Comparison of ENCODE assay signal across 8 cellular contexts in the genomic region with DNA sequence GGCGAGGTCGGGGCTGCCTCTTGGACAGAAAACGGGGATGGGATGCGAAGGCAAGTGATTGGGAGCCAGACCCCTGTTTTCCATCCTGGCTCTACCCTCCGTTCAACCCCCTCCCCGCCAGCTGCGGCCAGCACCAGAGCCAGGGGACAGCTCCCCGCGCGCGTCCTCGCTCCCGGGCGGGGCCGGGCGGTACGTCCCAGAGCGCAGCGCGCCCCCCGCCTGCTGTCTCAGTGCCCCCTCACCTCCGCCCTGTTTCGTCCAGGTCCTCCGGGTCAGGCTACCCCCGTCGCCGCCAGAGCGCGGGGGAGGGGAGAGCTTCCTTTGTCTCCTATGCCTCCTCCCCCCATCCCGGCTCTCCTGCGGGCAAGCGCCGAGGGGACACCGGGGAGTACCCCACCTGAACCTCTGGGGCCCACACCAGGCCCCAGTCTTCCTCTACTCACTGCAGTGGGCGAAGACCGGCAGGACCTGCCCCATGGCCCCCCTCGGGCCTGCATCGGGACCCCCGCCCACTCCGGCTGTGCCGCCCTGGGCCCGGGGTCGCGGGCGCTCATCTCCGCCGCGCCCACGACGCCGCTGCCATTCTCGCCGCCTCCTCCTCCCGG. TPM values are rescaled to one million over a fixed set of nuclear protein-coding genes. Genes with fewer than 3 reads are reported as not detected.
DNase-seq lines count a peak whose midpoint lies in the region; ATAC-seq and TF ChIP-seq lines count a peak whose summit lies in the region.

No MANE protein-coding gene starts in this region.

- H3F3A ChIP-seq in Loucy (ENCODE audit: low read depth), result no peaks in the 10 kb centered on the region

- peak; percentile 63 for DNase-seq in activated T-cell treated with anti-CD3 and anti-CD28 coated beads, Interleukin-2, amount 50 U/mL, for 1 hour
- no peak for DNase-seq in activated T-cell treated with anti-CD3 and anti-CD28 coated beads for 4 hours
- no peak for DNase-seq in activated T-helper 1 cell treated with anti-CD3 and anti-CD28 coated beads, Interleukin-12 subunit alpha, Interleukin-12 subunit beta, Interleukin-2, Interleukin-4 antibody, amounts not matched to agents 30 ng/mL and 10 ng/mL and 1 ng/mL, durations not matched to agents 14 hours and 24 hours and 36 hours (ENCODE audit: low spot score)
- peak in 25 of 42 donors; percentile 14 to 65 (median 36) for DNase-seq in head of caudate nucleus
- no peak for DNase-seq in osteocyte (ENCODE audit: extremely low spot score, unreplicated experiment)
- DNase-seq in KG1 (lab: John Stamatoyannopoulos, UW), result no peak

- no peak overlapping the region for H3K9ac ChIP-seq in Loucy (ENCODE audit: low read depth, low read length, poor library complexity, severe bottlenecking)

- H3K9me2 ChIP-seq in Loucy (replicated peaks; ENCODE audit: low read depth, low read length), result no peaks in the 10 kb centered on the region

- H3K9me3 ChIP-seq in Loucy (ENCODE audit: insufficient read depth, low read depth, low read length), result no peaks in the 10 kb centered on the region

- H3K36me3 Mint-ChIP-seq in activated T-helper 1 cell treated with anti-CD3 and anti-CD28 coated beads, Interleukin-12 subunit alpha, Interleukin-12 subunit beta, Interleukin-2, Interleukin-4 antibody, amounts not matched to agents 30 ng/mL and 10 ng/mL and 1 ng/mL, durations not matched to agents 14 hours and 24 hours and 36 hours (ENCODE audit: low read depth), result peaks cover 2% of the 10 kb centered on the region
- no peaks in the 10 kb centered on the region for H3K36me3 Mint-ChIP-seq in osteocyte (ENCODE audit: unreplicated experiment)

- no peaks in the 10 kb centered on the region for H3K27me3 ChIP-seq in Loucy (ENCODE audit: insufficient read depth, low read length, poor library complexity, severe bottlenecking)

- intact Hi-C loops in activated T-helper 1 cell treated with anti-CD3 and anti-CD28 coated beads, Interleukin-12 subunit alpha, Interleukin-12 subunit beta, Interleukin-2, Interleukin-4 antibody, amounts not matched to agents 30 ng/mL and 10 ng/mL and 1 ng/mL, durations not matched to agents 14 hours and 24 hours and 36 hours (cut with micrococcal nuclease), result no loop called here
- intact Hi-C loops in head of caudate nucleus (cut with DNase I), result no loop called here

- H3K4me3 ChIP-seq in Loucy (ENCODE audit: low read length, poor library complexity, severe bottlenecking), result peak overlapping the region; percentile 72

- H3K27me3 Mint-ChIP-seq in activated T-helper 1 cell treated with anti-CD3 and anti-CD28 coated beads, Interleukin-12 subunit alpha, Interleukin-12 subunit beta, Interleukin-2, Interleukin-4 antibody, amounts not matched to agents 30 ng/mL and 10 ng/mL and 1 ng/mL, durations not matched to agents 14 hours and 24 hours and 36 hours (ENCODE audit: insufficient read depth), result peaks cover 34% of the 10 kb centered on the region
- H3K27me3 Mint-ChIP-seq in osteocyte (ENCODE audit: unreplicated experiment), result peaks cover 26% of the 10 kb centered on the region

- no peak for ATAC-seq in HG02852 (IDR thresholded peaks at IDR 0.05; ENCODE audit: unreplicated experiment)

- H3K4me2 ChIP-seq in Loucy (ENCODE audit: low read depth, low read length, poor library complexity, severe bottlenecking), result peak overlapping the region; percentile 79

- H3K4me1 ChIP-seq in Loucy (ENCODE audit: insufficient read depth, low read length, poor library complexity, severe bottlenecking), result peaks cover 4% of the 10 kb centered on the region

- peaks cover 7% of the 10 kb centered on the region for H4K20me1 ChIP-seq in Loucy (ENCODE audit: insufficient read depth, low read length, poor library complexity, severe bottlenecking)

- peak overlapping the region; percentile 52; the same call in 1 of the 2 replicates for H2AFZ ChIP-seq in Loucy (ENCODE audit: low read length)

- no peaks in the 10 kb centered on the region for H3K36me3 ChIP-seq in Loucy (ENCODE audit: insufficient read depth, low read length)

- no peak overlapping the region for H3K27ac Mint-ChIP-seq in activated T-helper 1 cell treated with anti-CD3 and anti-CD28 coated beads, Interleukin-12 subunit alpha, Interleukin-12 subunit beta, Interleukin-2, Interleukin-4 antibody, amounts not matched to agents 30 ng/mL and 10 ng/mL and 1 ng/mL, durations not matched to agents 14 hours and 24 hours and 36 hours
- H3K27ac Mint-ChIP-seq in osteocyte (ENCODE audit: unreplicated experiment), result no peak overlapping the region

- peaks cover 49% of the 10 kb centered on the region for H3K4me1 Mint-ChIP-seq in activated T-helper 1 cell treated with anti-CD3 and anti-CD28 coated beads, Interleukin-12 subunit alpha, Interleukin-12 subunit beta, Interleukin-2, Interleukin-4 antibody, amounts not matched to agents 30 ng/mL and 10 ng/mL and 1 ng/mL, durations not matched to agents 14 hours and 24 hours and 36 hours (ENCODE audit: low read depth)
- peaks cover 26% of the 10 kb centered on the region for H3K4me1 Mint-ChIP-seq in osteocyte (ENCODE audit: unreplicated experiment)

- peak overlapping the region; percentile 75 for H3K4me3 Mint-ChIP-seq in activated T-helper 1 cell treated with anti-CD3 and anti-CD28 coated beads, Interleukin-12 subunit alpha, Interleukin-12 subunit beta, Interleukin-2, Interleukin-4 antibody, amounts not matched to agents 30 ng/mL and 10 ng/mL and 1 ng/mL, durations not matched to agents 14 hours and 24 hours and 36 hours
- H3K4me3 Mint-ChIP-seq in osteocyte (ENCODE audit: unreplicated experiment), result peak overlapping the region; percentile 81

- H3K9me3 Mint-ChIP-seq in activated T-helper 1 cell treated with anti-CD3 and anti-CD28 coated beads, Interleukin-12 subunit alpha, Interleukin-12 subunit beta, Interleukin-2, Interleukin-4 antibody, amounts not matched to agents 30 ng/mL and 10 ng/mL and 1 ng/mL, durations not matched to agents 14 hours and 24 hours and 36 hours, result no peaks in the 10 kb centered on the region
- H3K9me3 Mint-ChIP-seq in osteocyte (ENCODE audit: unreplicated experiment), result no peaks in the 10 kb centered on the region

- H3K79me2 ChIP-seq in Loucy (ENCODE audit: insufficient read depth, low read length), result no peaks in the 10 kb centered on the region

- TF ChIP-seq CTCF in Loucy (conservative IDR thresholded peaks at IDR 0.05; ENCODE audit: low read length) (no peak), osteocyte (IDR thresholded peaks at IDR 0.05) (no peak)

RNA-seq across cellular contexts. Expression of a gene that starts 0.4 kb away (rescaled TPM):
- 3.0 and 4.1 TPM in 2 replicates for total RNA-seq in activated T-helper 1 cell treated with anti-CD3 and anti-CD28 coated beads, Interleukin-12 subunit alpha, Interleukin-12 subunit beta, Interleukin-2, Interleukin-4 antibody, amounts not matched to agents 30 ng/mL and 10 ng/mL and 1 ng/mL, durations not matched to agents 14 hours and 24 hours and 36 hours
- 15.6 and 15.8 TPM in 2 replicates for total RNA-seq in osteocyte

RNA-seq across cellular contexts. Expression of a gene that starts 1.8 kb away (rescaled TPM):
- 1.0 and 1.3 TPM in 2 replicates for total RNA-seq in activated T-helper 1 cell treated with anti-CD3 and anti-CD28 coated beads, Interleukin-12 subunit alpha, Interleukin-12 subunit beta, Interleukin-2, Interleukin-4 antibody, amounts not matched to agents 30 ng/mL and 10 ng/mL and 1 ng/mL, durations not matched to agents 14 hours and 24 hours and 36 hours
- 0.29 and 0.62 TPM in 2 replicates for total RNA-seq in osteocyte

RNA-seq across cellular contexts. Expression of a gene that starts 10.8 kb away (rescaled TPM):
- total RNA-seq in activated T-helper 1 cell treated with anti-CD3 and anti-CD28 coated beads, Interleukin-12 subunit alpha, Interleukin-12 subunit beta, Interleukin-2, Interleukin-4 antibody, amounts not matched to agents 30 ng/mL and 10 ng/mL and 1 ng/mL, durations not matched to agents 14 hours and 24 hours and 36 hours, result 234 and 235 TPM in 2 replicates
- total RNA-seq in osteocyte, result 61.9 and 68.9 TPM in 2 replicates

RNA-seq across cellular contexts. Expression of a gene that starts 28.7 kb away (rescaled TPM):
- total RNA-seq in activated T-helper 1 cell treated with anti-CD3 and anti-CD28 coated beads, Interleukin-12 subunit alpha, Interleukin-12 subunit beta, Interleukin-2, Interleukin-4 antibody, amounts not matched to agents 30 ng/mL and 10 ng/mL and 1 ng/mL, durations not matched to agents 14 hours and 24 hours and 36 hours, result 16.8 and 17.2 TPM in 2 replicates
- total RNA-seq in osteocyte, result 93.8 and 176 TPM in 2 replicates

Comparison
In these comparisons a context has a peak if more than half of its experiments do, and no peak if none do; other contexts are left out.
1. DNase-seq: peak in activated T-cell treated with anti-CD3 and anti-CD28 coated beads, Interleukin-2, amount 50 U/mL, for 1 hour (single experiment) and head of caudate nucleus (25 of 42); none in activated T-cell treated with anti-CD3 and anti-CD28 coated beads for 4 hours (single experiment), activated T-helper 1 cell treated with anti-CD3 and anti-CD28 coated beads, Interleukin-12 subunit alpha, Interleukin-12 subunit beta, Interleukin-2, Interleukin-4 antibody, amounts not matched to agents 30 ng/mL and 10 ng/mL and 1 ng/mL, durations not matched to agents 14 hours and 24 hours and 36 hours (single experiment), osteocyte (single experiment) and KG1 (single experiment).